Comparison of ENCODE assay signal across 22 cellular contexts in the genomic region with DNA sequence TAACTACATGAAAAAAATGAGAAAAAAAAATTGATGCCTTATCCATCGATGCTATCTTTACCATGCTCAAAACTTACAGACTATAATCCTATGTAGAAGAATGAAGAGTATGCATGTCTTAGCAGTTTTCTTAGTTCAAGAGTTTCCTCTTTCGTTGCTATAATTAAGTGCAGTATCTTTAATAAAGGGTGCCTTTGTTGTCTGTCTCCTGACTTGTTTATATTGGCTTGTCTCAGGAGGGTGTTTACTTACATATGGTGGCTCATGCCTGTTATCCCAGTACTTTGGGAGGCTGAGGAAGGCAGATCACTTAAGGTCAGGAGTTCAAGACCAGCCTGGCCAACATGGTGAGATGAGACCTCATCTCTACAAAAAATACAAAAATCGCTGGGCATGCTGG.
"Had no signal": no experiment of that assay in that cellular context is flagged by ENCODE, and none has a peak within 500 bp of the region (broad histone marks: within the 10 kb centered on the region; RNA-seq: fewer than 3 reads in every experiment).

No MANE protein-coding gene starts in this region.

- H3K4me1 Mint-ChIP-seq: mesothelial cell of epicardium, natural killer cell had no signal

- H3K9me3 Mint-ChIP-seq: natural killer cell had no signal

- H3K9me3 ChIP-seq: esophagus squamous epithelium, gastroesophageal sphincter, left lung, lower lobe of right lung, mucosa of descending colon had no signal

- ATAC-seq: esophagus mucosa, gastroesophageal sphincter, heart left ventricle, left cardiac atrium, left lung, left ventricle myocardium superior, lower lobe of right lung, mucosa of descending colon, natural killer cell had no signal

- H3K27ac ChIP-seq: coronary artery, epithelial cell of prostate, esophagus squamous epithelium, gastroesophageal sphincter, heart left ventricle, left lung, lower lobe of right lung had no signal

- H3K27ac Mint-ChIP-seq: mesothelial cell of epicardium, natural killer cell had no signal

- DNase-seq: dermis blood vessel endothelial cell; dorsolateral prefrontal cortex; effector CD4-positive, alpha-beta T cell; effector memory CD4-positive, alpha-beta T cell; erythroblast; esophagus squamous epithelium; foreskin fibroblast; heart left ventricle; hippocampal formation; left cardiac atrium; left lung; left ventricle myocardium superior; lower lobe of right lung; mesenchymal stem cell; mucosa of descending colon; naive B cell; natural killer cell had no signal

- H3K4me3 ChIP-seq: coronary artery, dorsolateral prefrontal cortex, esophagus squamous epithelium, gastroesophageal sphincter, heart left ventricle, left lung, lower lobe of right lung, mucosa of descending colon had no signal

- H3K27me3 ChIP-seq: dorsolateral prefrontal cortex, esophagus squamous epithelium, gastroesophageal sphincter, heart left ventricle, left lung had no signal

- H3K36me3 Mint-ChIP-seq: natural killer cell had no signal

- H3K27me3 Mint-ChIP-seq: naive B cell had no signal

- H3K4me3 Mint-ChIP-seq: mesothelial cell of epicardium, natural killer cell had no signal

- H3K4me1 ChIP-seq: esophagus squamous epithelium, gastroesophageal sphincter, left lung, lower lobe of right lung had no signal
